8 cellular contexts compared by ENCODE assay signal in genomic region chr22:24175160-24175808, GRCh38. TPM values are rescaled to one million over a fixed set of nuclear protein-coding genes. Genes with fewer than 3 reads are reported as not detected.
DNase-seq lines count a peak whose midpoint lies in the region; FAIRE-seq and TF ChIP-seq lines count a peak whose summit lies in the region.

No MANE protein-coding gene starts in this region.

- H3K4me3 ChIP-seq in neuronal stem cell (ENCODE audit: low read length in 2 of 2) = no peak overlapping the region

- H3K4ac ChIP-seq in neuronal stem cell (ENCODE audit: low read length) = no peak overlapping the region

- H3K79me1 ChIP-seq in neuronal stem cell (ENCODE audit: low read depth, low read length) = peaks cover 3% of the 10 kb centered on the region

- H4K8ac ChIP-seq in neuronal stem cell (ENCODE audit: low read depth, low read length) = no peak overlapping the region

- H2AK5ac ChIP-seq in neuronal stem cell (ENCODE audit: low read depth, low read length) = no peak overlapping the region

- no peak overlapping the region for H4K91ac ChIP-seq in neuronal stem cell (ENCODE audit: low read depth, low read length, poor library complexity)

- WGBS in neuronal stem cell (ENCODE audit: extremely low coverage in 2 of 2, insufficient read length in 2 of 2, insufficient replicate concordance in 1 of 2), 2 donors = no CpG with 5 or more reads among the region's 11 CpGs

- no peak overlapping the region for H3K4me2 ChIP-seq in neuronal stem cell (ENCODE audit: insufficient read depth, low read length, poor library complexity, severe bottlenecking)

- in situ Hi-C loops in ACHN (cut with HindIII; ENCODE audit: low pct_ligation_motif_present, low pct_unique_long_range_greater_than_20kb, low sequenced_read_pairs) = no loop called here

- H2BK12ac ChIP-seq in neuronal stem cell (ENCODE audit: low read length) = no peak overlapping the region

- no peak for TF ChIP-seq POLR2A in GM12892 (IDR thresholded peaks at IDR 0.05; ENCODE audit: low read depth, low read length)

- H3K27ac ChIP-seq in neuronal stem cell (replicated peaks; ENCODE audit: low read length) (no peak overlapping the region), temporal lobe (ENCODE audit: low read depth, low read length) (peak overlapping the region; percentile 51)

- peaks cover 26 to 47% of the 10 kb centered on the region in 2 donors for H3K36me3 ChIP-seq in neuronal stem cell (replicated peaks in 1 of 2; ENCODE audit: control insufficient read depth in 2 of 2, insufficient read depth in 2 of 2, low read length in 2 of 2)

- peak overlapping the region; percentile 93 for H3K23ac ChIP-seq in neuronal stem cell (ENCODE audit: low read depth, low read length, poor library complexity)

- H3K27me3 ChIP-seq in neuronal stem cell (ENCODE audit: control insufficient read depth in 3 of 3, insufficient read depth in 3 of 3, low read depth in 1 of 3, low read length in 3 of 3) = no peaks in the 10 kb centered on the region

- no peak overlapping the region for H2AFZ ChIP-seq in neuronal stem cell (ENCODE audit: low read length)

- FAIRE-seq in GM12892 (lab: Jason Lieb, UNC) = peak; percentile 85

- no peak overlapping the region for H2BK5ac ChIP-seq in neuronal stem cell (ENCODE audit: low read length)

- peaks cover 0 to 2% of the 10 kb centered on the region in 2 donors for H3K4me1 ChIP-seq in neuronal stem cell (ENCODE audit: control insufficient read depth in 2 of 2, insufficient read depth in 1 of 2, low read depth in 1 of 2, low read length in 2 of 2)

- no peaks in the 10 kb centered on the region for H3K9me3 ChIP-seq in neuronal stem cell (replicated peaks in 1 of 2; ENCODE audit: control insufficient read depth in 2 of 2, insufficient read depth in 1 of 2, low read depth in 1 of 2, low read length in 2 of 2)

- no peak overlapping the region for H2BK15ac ChIP-seq in neuronal stem cell (ENCODE audit: low read length)

- DNase-seq in ACHN (peak; percentile 67), GM12892 (ENCODE audit: insufficient read length) (peak; percentile 72), RKO (ENCODE audit: low spot score) (peak; percentile 69), fibroblast of the conjunctiva (ENCODE audit: low read depth) (peak; percentile 63), neuronal stem cell (ENCODE audit: low spot score) (peak; percentile 49), NCI-H774 (lab: John Stamatoyannopoulos, UW) (no peak)
- DNase-seq in activated T-helper 9 cell treated with anti-CD3 and anti-CD28 coated beads, Interleukin-2, amount 50 U/mL, for 16 hours (ENCODE audit: low read depth) = peak; percentile 33

- no peak overlapping the region for H3K18ac ChIP-seq in neuronal stem cell (ENCODE audit: low read length)

- H2BK120ac ChIP-seq in neuronal stem cell (ENCODE audit: low read depth, low read length) = no peak overlapping the region

- no peak overlapping the region for H3K9ac ChIP-seq in neuronal stem cell (ENCODE audit: low read depth, low read length, poor library complexity)

- H3K14ac ChIP-seq in neuronal stem cell (ENCODE audit: low read length) = no peak overlapping the region

RNA-seq across cellular contexts. Expression of gene SUSD2, which starts 6.0 kb away (rescaled TPM):
- polyA plus RNA-seq in GM12892 (2012; ENCODE audit: missing spikeins) = not detected
- 0.25 TPM for polyA plus RNA-seq in neuronal stem cell (2013, experiment 1 of 2)
- polyA plus RNA-seq in neuronal stem cell (2013, experiment 2 of 2) = 0.18 TPM
- 0.25 TPM for total RNA-seq in temporal lobe
